In the genomic region with DNA sequence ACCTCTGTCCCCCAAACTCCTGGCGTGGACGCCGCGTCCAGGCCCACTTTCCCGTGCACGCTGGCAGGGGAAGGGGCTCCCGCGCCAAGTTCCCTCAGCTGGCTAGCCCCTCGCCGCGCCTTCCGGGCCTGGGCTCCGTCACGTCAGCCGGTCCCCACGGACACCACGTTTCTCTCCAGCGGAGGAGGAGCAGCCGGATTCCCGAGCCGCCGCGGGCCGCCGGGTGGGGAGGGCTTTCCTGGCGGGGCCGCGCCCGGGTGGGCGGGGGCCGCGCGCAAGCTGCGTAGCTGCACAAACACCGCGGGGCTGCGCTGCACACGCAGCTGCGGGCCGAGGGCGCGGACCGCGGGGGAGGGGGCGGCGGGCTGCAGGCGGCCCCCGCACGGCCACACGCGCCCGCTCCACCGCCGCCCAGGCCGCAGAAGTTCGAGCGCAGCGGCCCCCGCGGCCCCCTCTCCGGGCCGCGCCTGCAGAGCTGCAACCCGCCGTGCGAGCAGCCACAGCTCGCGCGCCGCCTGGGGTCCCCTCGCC, we compare ENCODE assay signal across 1 cellular context.
TF ChIP-seq lines count a peak whose summit lies in the region.

No MANE protein-coding gene starts in this region.

TF ChIP-seq in GM12878, 131 proteins besides CTCF, POLR2A, EP300 and RAD21 (continued from another document):
- TF ChIP-seq EGR1 (IDR thresholded peaks at IDR 0.05; ENCODE audit: borderline replicate concordance in 1 of 2, low read depth in 2 of 2, low read length in 2 of 2) (peak in 1 of 2 experiments; percentile 78; a peak in 2 of 3 replicates), CEBPB (IDR thresholded peaks at IDR 0.05; ENCODE audit: borderline replicate concordance in 1 of 2, low read depth in 2 of 2, low read length in 2 of 2) (no peak), HDGF (IDR thresholded peaks at IDR 0.05) (no peak), TCF12 (IDR thresholded peaks at IDR 0.05; ENCODE audit: low read depth, low read length) (0 out of 2 replicates have a peak, but pooled peaks have one; percentile 13), BHLHE40 (IDR thresholded peaks at IDR 0.05; ENCODE audit: borderline replicate concordance in 1 of 2, low read depth in 2 of 2, low read length in 1 of 2) (peak in 1 of 2 experiments; percentile 51; a peak in 1 of 4 replicates), TARDBP (IDR thresholded peaks at IDR 0.05; ENCODE audit: borderline replicate concordance) (no peak), LARP7 (IDR thresholded peaks at IDR 0.05) (no peak; the same call in 1 of the 2 replicates), ZSCAN29 (IDR thresholded peaks at IDR 0.05) (no peak), NR2C1 (IDR thresholded peaks at IDR 0.05) (no peak), NBN (IDR thresholded peaks at IDR 0.05) (no peak), SUPT20H (IDR thresholded peaks at IDR 0.05; ENCODE audit: borderline replicate concordance, control insufficient read depth, low read depth, low read length) (no peak), BCL11A (IDR thresholded peaks at IDR 0.05; ENCODE audit: low read depth, low read length) (no peak), CBX5 (IDR thresholded peaks at IDR 0.05; ENCODE audit: low read depth) (no peak), NKRF (conservative IDR thresholded peaks at IDR 0.05) (0 out of 2 replicates have a peak, but pooled peaks have one; percentile 16), ELK1 (IDR thresholded peaks at IDR 0.05; ENCODE audit: low read depth, low read length) (no peak), PBX3 (IDR thresholded peaks at IDR 0.05; ENCODE audit: insufficient replicate concordance, low read depth, low read length) (no peak), RBBP5 (conservative IDR thresholded peaks at IDR 0.05) (no peak), IKZF1 (conservative IDR thresholded peaks at IDR 0.05) (no peak), STAT3 (IDR thresholded peaks at IDR 0.05; ENCODE audit: low read depth, low read length) (no peak), HDAC6 (IDR thresholded peaks at IDR 0.05; ENCODE audit: unreplicated experiment) (peak; percentile 30)
- TF ChIP-seq, protein P1, sequence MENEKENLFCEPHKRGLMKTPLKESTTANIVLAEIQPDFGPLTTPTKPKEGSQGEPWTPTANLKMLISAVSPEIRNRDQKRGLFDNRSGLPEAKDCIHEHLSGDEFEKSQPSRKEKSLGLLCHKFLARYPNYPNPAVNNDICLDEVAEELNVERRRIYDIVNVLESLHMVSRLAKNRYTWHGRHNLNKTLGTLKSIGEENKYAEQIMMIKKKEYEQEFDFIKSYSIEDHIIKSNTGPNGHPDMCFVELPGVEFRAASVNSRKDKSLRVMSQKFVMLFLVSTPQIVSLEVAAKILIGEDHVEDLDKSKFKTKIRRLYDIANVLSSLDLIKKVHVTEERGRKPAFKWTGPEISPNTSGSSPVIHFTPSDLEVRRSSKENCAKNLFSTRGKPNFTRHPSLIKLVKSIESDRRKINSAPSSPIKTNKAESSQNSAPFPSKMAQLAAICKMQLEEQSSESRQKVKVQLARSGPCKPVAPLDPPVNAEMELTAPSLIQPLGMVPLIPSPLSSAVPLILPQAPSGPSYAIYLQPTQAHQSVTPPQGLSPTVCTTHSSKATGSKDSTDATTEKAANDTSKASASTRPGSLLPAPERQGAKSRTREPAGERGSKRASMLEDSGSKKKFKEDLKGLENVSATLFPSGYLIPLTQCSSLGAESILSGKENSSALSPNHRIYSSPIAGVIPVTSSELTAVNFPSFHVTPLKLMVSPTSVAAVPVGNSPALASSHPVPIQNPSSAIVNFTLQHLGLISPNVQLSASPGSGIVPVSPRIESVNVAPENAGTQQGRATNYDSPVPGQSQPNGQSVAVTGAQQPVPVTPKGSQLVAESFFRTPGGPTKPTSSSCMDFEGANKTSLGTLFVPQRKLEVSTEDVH (IDR thresholded peaks at IDR 0.05; ENCODE audit: low read depth, partially characterized antibody): no peak
TF ChIP-seq in GM12878: peak in this region for 6.
